14 cellular contexts compared by ENCODE assay signal in genomic region chr4:134132086-134132783, GRCh38.
"Had no signal": no experiment of that assay in that cellular context is flagged by ENCODE, and none has a peak within 500 bp of the region (broad histone marks: within the 10 kb centered on the region; RNA-seq: fewer than 3 reads in every experiment).

No MANE protein-coding gene starts in this region.

- H3K4me3 ChIP-seq: colonic mucosa, gastroesophageal sphincter, left ventricle myocardium inferior, sigmoid colon, upper lobe of right lung had no signal

- ATAC-seq: activated T-helper 17 cell treated with anti-CD3 and anti-CD28 coated beads, Interleukin-2, amount 50 U/mL, for 72 hours; gastroesophageal sphincter; natural killer cell treated with Interleukin-12 subunit alpha and Interleukin-12 subunit beta and Interleukin-15 and Interleukin-18, amount 100 ng/mL, for 72 hours; upper lobe of right lung; WTC11 had no signal

- DNase-seq: activated CD4-positive, alpha-beta T cell treated with anti-CD3 and anti-CD28 coated beads for 48 hours; activated CD8-positive, alpha-beta memory T cell treated with anti-CD3 and anti-CD28 coated beads for 24 hours; activated naive CD4-positive, alpha-beta T cell treated with anti-CD3 and anti-CD28 coated beads for 36 hours; colonic mucosa; left ventricle myocardium inferior; sigmoid colon; stimulated activated CD4-positive, alpha-beta T cell treated with anti-CD3 and anti-CD28 coated beads, Interleukin-12 subunit alpha, Interleukin-12 subunit beta, amount 100 ng/mL, for 4 hours; stimulated activated naive CD4-positive, alpha-beta T cell; upper lobe of right lung had no signal

- H3K27me3 ChIP-seq: colonic mucosa, gastroesophageal sphincter, sigmoid colon, upper lobe of right lung had no signal

- H3K27me3 Mint-ChIP-seq: activated T-helper 17 cell treated with anti-CD3 and anti-CD28 coated beads, Interleukin-2, amount 50 U/mL, for 72 hours; memory B cell; natural killer cell treated with Interleukin-12 subunit alpha and Interleukin-12 subunit beta and Interleukin-15 and Interleukin-18, amount 100 ng/mL, for 72 hours had no signal

- H3K36me3 ChIP-seq: colonic mucosa, gastroesophageal sphincter, left ventricle myocardium inferior, sigmoid colon, upper lobe of right lung had no signal

- H3K36me3 Mint-ChIP-seq: memory B cell; natural killer cell treated with Interleukin-12 subunit alpha and Interleukin-12 subunit beta and Interleukin-15 and Interleukin-18, amount 100 ng/mL, for 72 hours had no signal

- H3K27ac Mint-ChIP-seq: activated naive CD4-positive, alpha-beta T cell treated with anti-CD3 and anti-CD28 coated beads for 36 hours; activated T-helper 17 cell treated with anti-CD3 and anti-CD28 coated beads, Interleukin-2, amount 50 U/mL, for 72 hours; memory B cell; natural killer cell treated with Interleukin-12 subunit alpha and Interleukin-12 subunit beta and Interleukin-15 and Interleukin-18, amount 100 ng/mL, for 72 hours; WTC11 had no signal

- H3K4me1 Mint-ChIP-seq: activated T-helper 17 cell treated with anti-CD3 and anti-CD28 coated beads, Interleukin-2, amount 50 U/mL, for 72 hours; memory B cell had no signal

- H3K9me3 ChIP-seq: colonic mucosa, gastroesophageal sphincter, sigmoid colon, upper lobe of right lung had no signal

- H3K4me1 ChIP-seq: colonic mucosa, gastroesophageal sphincter, left ventricle myocardium inferior, sigmoid colon, upper lobe of right lung had no signal

- H3K27ac ChIP-seq: colonic mucosa, gastroesophageal sphincter, left ventricle myocardium inferior, sigmoid colon, upper lobe of right lung had no signal

- H3K4me3 Mint-ChIP-seq: activated naive CD4-positive, alpha-beta T cell treated with anti-CD3 and anti-CD28 coated beads for 36 hours; activated T-helper 17 cell treated with anti-CD3 and anti-CD28 coated beads, Interleukin-2, amount 50 U/mL, for 72 hours; memory B cell; natural killer cell treated with Interleukin-12 subunit alpha and Interleukin-12 subunit beta and Interleukin-15 and Interleukin-18, amount 100 ng/mL, for 72 hours; WTC11 had no signal
